ENCODE assay signal across 18 cellular contexts in genomic region chr11:105027671-105028070, GRCh38. TPM values are rescaled to one million over a fixed set of nuclear protein-coding genes. Genes with fewer than 3 reads are reported as not detected.
DNase-seq lines count a peak whose midpoint lies in the region; ATAC-seq and TF ChIP-seq lines count a peak whose summit lies in the region.
"Had no signal": no experiment of that assay in that cellular context is flagged by ENCODE, and none has a peak within 500 bp of the region (broad histone marks: within the 10 kb centered on the region; RNA-seq: fewer than 3 reads in every experiment).

No MANE protein-coding gene starts in this region.

- H3K9me3 ChIP-seq in PC-9 (ENCODE audit: insufficient read depth, low read depth) = no peaks in the 10 kb centered on the region
- H3K9me3 ChIP-seq: ascending aorta, gastroesophageal sphincter, left ventricle myocardium inferior, prostate gland, uterus had no signal

- no peak overlapping the region for H3K27ac Mint-ChIP-seq in activated naive CD4-positive, alpha-beta T cell treated with anti-CD3 and anti-CD28 coated beads for 36 hours
- peak overlapping the region; percentile 70 for H3K27ac Mint-ChIP-seq in activated naive CD8-positive, alpha-beta T cell treated with anti-CD3 and anti-CD28 coated beads, Interleukin-2, amount 50 U/mL, for 24 hours
- H3K27ac Mint-ChIP-seq in stimulated activated naive CD8-positive, alpha-beta T cell treated with anti-CD3 and anti-CD28 coated beads, Interleukin-15, amount 100 ng/mL, for 72 hours = peak overlapping the region in 1 of 2 donors; percentile 67

- H3K4me2 ChIP-seq in PC-9 = 0 out of 2 replicates have a peak overlapping the region, but pooled peaks have one; percentile 26

- no peaks in the 10 kb centered on the region for H3K4me1 ChIP-seq in PC-9 (replicated peaks; ENCODE audit: insufficient read depth)
- H3K4me1 ChIP-seq: ascending aorta, gastroesophageal sphincter, prostate gland, uterus had no signal

- H3K79me2 ChIP-seq in PC-9 (ENCODE audit: low read depth) = no peaks in the 10 kb centered on the region

- no peak overlapping the region for H3K27ac ChIP-seq in PC-9
- H3K27ac ChIP-seq: ascending aorta, gastroesophageal sphincter, left ventricle myocardium inferior, prostate gland, uterus, WERI-Rb-1 had no signal

- H3K27me3 Mint-ChIP-seq in activated naive CD4-positive, alpha-beta T cell treated with anti-CD3 and anti-CD28 coated beads for 36 hours (ENCODE audit: low read depth) = no peaks in the 10 kb centered on the region
- H3K27me3 Mint-ChIP-seq in activated naive CD8-positive, alpha-beta T cell treated with anti-CD3 and anti-CD28 coated beads, Interleukin-2, amount 50 U/mL, for 24 hours = no peaks in the 10 kb centered on the region
- no peaks in the 10 kb centered on the region for H3K27me3 Mint-ChIP-seq in stimulated activated naive CD8-positive, alpha-beta T cell treated with anti-CD3 and anti-CD28 coated beads, Interleukin-15, amount 100 ng/mL, for 72 hours

- H3K27me3 ChIP-seq in PC-9 (ENCODE audit: insufficient read depth, low read depth) = no peaks in the 10 kb centered on the region
- H3K27me3 ChIP-seq: ascending aorta, gastroesophageal sphincter, uterus had no signal

- no peaks in the 10 kb centered on the region for H3K36me3 ChIP-seq in PC-9 (ENCODE audit: low read depth)
- H3K36me3 ChIP-seq: prostate gland, uterus, WERI-Rb-1 had no signal

- intact Hi-C loops in activated naive CD4-positive, alpha-beta T cell treated with anti-CD3 and anti-CD28 coated beads for 36 hours (cut with micrococcal nuclease) = no loop called here
- intact Hi-C loops in PC-9 (cut with micrococcal nuclease; ENCODE audit: unreplicated experiment) = no loop called here

- peak overlapping the region; percentile 73 for H2AFZ ChIP-seq in PC-9

- H3K4me3 ChIP-seq in PC-9 = no peak overlapping the region
- H3K4me3 ChIP-seq: ascending aorta, gastroesophageal sphincter, left ventricle myocardium inferior, prostate gland, uterus had no signal

- no peaks in the 10 kb centered on the region for H3K9me3 Mint-ChIP-seq in activated naive CD4-positive, alpha-beta T cell treated with anti-CD3 and anti-CD28 coated beads for 36 hours
- H3K9me3 Mint-ChIP-seq in activated naive CD8-positive, alpha-beta T cell treated with anti-CD3 and anti-CD28 coated beads, Interleukin-2, amount 50 U/mL, for 24 hours = no peaks in the 10 kb centered on the region
- H3K9me3 Mint-ChIP-seq in stimulated activated naive CD8-positive, alpha-beta T cell treated with anti-CD3 and anti-CD28 coated beads, Interleukin-15, amount 100 ng/mL, for 72 hours = no peaks in the 10 kb centered on the region

- CTCF ChIA-PET in activated naive CD4-positive, alpha-beta T cell treated with anti-CD3 and anti-CD28 coated beads for 36 hours (lab: Charles Lee) = no interaction called here
- CTCF ChIA-PET in PC-9 (lab: Charles Lee) = no interaction called here

- H4K20me1 ChIP-seq in PC-9 (ENCODE audit: insufficient read depth) = no peaks in the 10 kb centered on the region

- POLR2A ChIA-PET in PC-9 (lab: Charles Lee; ENCODE audit: unreplicated experiment) = no interaction called here

- BruUV-seq in PC-9 (replicated peaks; lab: Mats Ljungman, UMichigan) = no TSS peak

- no peak for ATAC-seq in activated naive CD8-positive, alpha-beta T cell treated with anti-CD3 and anti-CD28 coated beads, Interleukin-2, amount 50 U/mL, for 24 hours
- ATAC-seq in stimulated activated naive CD8-positive, alpha-beta T cell treated with anti-CD3 and anti-CD28 coated beads, Interleukin-15, amount 100 ng/mL, for 72 hours = no peak
- no peak for ATAC-seq in GM18498 (IDR thresholded peaks at IDR 0.05; ENCODE audit: unreplicated experiment)
- no peak for ATAC-seq in GM18502 (IDR thresholded peaks at IDR 0.05; ENCODE audit: poor library complexity, unreplicated experiment)
- ATAC-seq: gastroesophageal sphincter had no signal

- no peak for DNase-seq in activated naive CD4-positive, alpha-beta T cell treated with anti-CD3 and anti-CD28 coated beads for 36 hours
- no peak for DNase-seq in activated naive CD4-positive, alpha-beta T cell (lab: John Stamatoyannopoulos, UW)
- no peak for DNase-seq in PC-9
- no peak for DNase-seq in activated naive CD8-positive, alpha-beta T cell treated with anti-CD3 and anti-CD28 coated beads, Interleukin-2, amount 50 U/mL, for 24 hours
- no peak for DNase-seq in stimulated activated naive CD8-positive, alpha-beta T cell treated with anti-CD3 and anti-CD28 coated beads, Interleukin-15, amount 100 ng/mL, for 72 hours
- no peak for DNase-seq in middle frontal gyrus (ENCODE audit: extremely low spot score, low spot score)
- DNase-seq: left ventricle myocardium inferior, NCI-H1694 treated with DMSO at 0.1 percent for 48 hours, NCI-H446 treated with DMSO at 0.1 percent for 48 hours, uterus, WERI-Rb-1 had no signal

- H3K4me3 Mint-ChIP-seq in activated naive CD4-positive, alpha-beta T cell treated with anti-CD3 and anti-CD28 coated beads for 36 hours = peak overlapping the region; percentile 45
- H3K4me3 Mint-ChIP-seq in activated naive CD8-positive, alpha-beta T cell treated with anti-CD3 and anti-CD28 coated beads, Interleukin-2, amount 50 U/mL, for 24 hours = peak overlapping the region; percentile 30
- H3K4me3 Mint-ChIP-seq in stimulated activated naive CD8-positive, alpha-beta T cell treated with anti-CD3 and anti-CD28 coated beads, Interleukin-15, amount 100 ng/mL, for 72 hours = peak overlapping the region; percentile 49 to 72

- H3K4me1 Mint-ChIP-seq in activated naive CD4-positive, alpha-beta T cell treated with anti-CD3 and anti-CD28 coated beads for 36 hours (ENCODE audit: low read depth) = peaks cover 28% of the 10 kb centered on the region
- H3K4me1 Mint-ChIP-seq in activated naive CD8-positive, alpha-beta T cell treated with anti-CD3 and anti-CD28 coated beads, Interleukin-2, amount 50 U/mL, for 24 hours = peaks cover 22% of the 10 kb centered on the region
- peaks cover 13% of the 10 kb centered on the region for H3K4me1 Mint-ChIP-seq in stimulated activated naive CD8-positive, alpha-beta T cell treated with anti-CD3 and anti-CD28 coated beads, Interleukin-15, amount 100 ng/mL, for 72 hours

- peaks cover 34% of the 10 kb centered on the region for H3K36me3 Mint-ChIP-seq in activated naive CD4-positive, alpha-beta T cell treated with anti-CD3 and anti-CD28 coated beads for 36 hours (ENCODE audit: low read depth)
- H3K36me3 Mint-ChIP-seq in activated naive CD8-positive, alpha-beta T cell treated with anti-CD3 and anti-CD28 coated beads, Interleukin-2, amount 50 U/mL, for 24 hours (ENCODE audit: low read depth) = peaks cover 43% of the 10 kb centered on the region

- H3F3A ChIP-seq in PC-9 (ENCODE audit: insufficient read depth, low read depth) = no peaks in the 10 kb centered on the region

- peaks cover 3% of the 10 kb centered on the region; the same call in 1 of the 2 replicates for H3K9me2 ChIP-seq in PC-9 (ENCODE audit: insufficient read depth)

- TF ChIP-seq CTCF in PC-9 (conservative IDR thresholded peaks at IDR 0.05) = no peak

RNA-seq across cellular contexts. Expression of gene CASP5, which starts 4.7 kb away (rescaled TPM):
- not detected for total RNA-seq in activated naive CD4-positive, alpha-beta T cell treated with anti-CD3 and anti-CD28 coated beads for 36 hours
- not detected in 2 replicates for total RNA-seq in PC-9 (2021)
- total RNA-seq: ascending aorta, left ventricle myocardium inferior, LHCN-M2, prostate gland, SK-MEL-5, uterus had no signal

RNA-seq across cellular contexts. Expression of gene CASP1, which starts 7.3 kb away (rescaled TPM):
- 10 to 100 TPM; 23.8 to 24.5 TPM for total RNA-seq in activated naive CD4-positive, alpha-beta T cell treated with anti-CD3 and anti-CD28 coated beads for 36 hours
- 2.3 and 4.7 TPM in 2 replicates for total RNA-seq in PC-9 (2021)
- total RNA-seq: ascending aorta had no signal

RNA-seq across cellular contexts. Expression of gene CARD16, which starts 17.5 kb away (rescaled TPM):
- 10 to 100 TPM in 1 of 2 experiments, 1 to 10 TPM in 1; 9.5 to 10.9 TPM for total RNA-seq in activated naive CD4-positive, alpha-beta T cell treated with anti-CD3 and anti-CD28 coated beads for 36 hours
- 0.63 and 2.5 TPM in 2 replicates for total RNA-seq in PC-9 (2021)
- total RNA-seq: LHCN-M2 had no signal

RNA-seq across cellular contexts. Expression of gene CASP4, which starts 59.3 kb away (rescaled TPM):
- 10 to 100 TPM; 47.9 to 48.7 TPM for total RNA-seq in activated naive CD4-positive, alpha-beta T cell treated with anti-CD3 and anti-CD28 coated beads for 36 hours
- total RNA-seq in PC-9 (2021) = 57.5 and 82.2 TPM in 2 replicates
